ENCODE assay signal across 8 cellular contexts in genomic region chr12:49201595-49202295, GRCh38. TPM values are rescaled to one million over a fixed set of nuclear protein-coding genes. Genes with fewer than 3 reads are reported as not detected.
DNase-seq lines count a peak whose midpoint lies in the region; TF ChIP-seq lines count a peak whose summit lies in the region.

No MANE protein-coding gene starts in this region.

- H3K27ac Mint-ChIP-seq in HFFc6, result peak overlapping the region; percentile 94
- peak overlapping the region; percentile 73 for H3K27ac Mint-ChIP-seq in neural crest cell (ENCODE audit: unreplicated experiment)

- no peaks in the 10 kb centered on the region for H3K36me3 ChIP-seq in ACC112 (ENCODE audit: insufficient read depth, low read length)

- H3K4me3 ChIP-seq in ACC112 (ENCODE audit: low read depth, low read length) (peak overlapping the region; percentile 14), epithelial cell of esophagus (ENCODE audit: low read length) (no peak overlapping the region)

- peaks cover 34% of the 10 kb centered on the region for H3K4me1 ChIP-seq in ACC112 (ENCODE audit: control insufficient read depth, insufficient read depth, low read length, unreplicated experiment)

- H3K4me3 Mint-ChIP-seq in HFFc6, result peak overlapping the region; percentile 66
- peak overlapping the region; percentile 56 for H3K4me3 Mint-ChIP-seq in neural crest cell

- H3K9me3 Mint-ChIP-seq in HFFc6 (no peaks in the 10 kb centered on the region), neural crest cell (no peaks in the 10 kb centered on the region)

- H2AFZ ChIP-seq in ACC112 (ENCODE audit: low read length, unreplicated experiment), result peak overlapping the region; percentile 49

- no peaks in the 10 kb centered on the region for H3K27me3 ChIP-seq in ACC112 (ENCODE audit: insufficient read depth, low read length)

- H3K79me2 ChIP-seq in ACC112 (ENCODE audit: control insufficient read depth, insufficient read depth, low read length, unreplicated experiment), result no peaks in the 10 kb centered on the region

- peaks cover 2% of the 10 kb centered on the region for H3K27me3 Mint-ChIP-seq in HFFc6 (ENCODE audit: insufficient read depth)
- H3K27me3 Mint-ChIP-seq in neural crest cell (ENCODE audit: low read depth), result no peaks in the 10 kb centered on the region

- peak overlapping the region; percentile 97 for H3K27ac ChIP-seq in ACC112 (ENCODE audit: low read depth, low read length)

- DNase-seq in HFFc6, result peak; percentile 86
- peak; percentile 22 for DNase-seq in RKO (ENCODE audit: low spot score)
- peak; percentile 25 for DNase-seq in epithelial cell of esophagus (ENCODE audit: low read depth)
- no peak for DNase-seq in neural crest cell (ENCODE audit: low read depth, low spot score)
- DNase-seq in UCSD-AML1 (lab: John Stamatoyannopoulos, UW; ENCODE audit: unreplicated experiment), result no peak
- DNase-seq in activated CD8-positive, alpha-beta memory T cell treated with anti-CD3 and anti-CD28 coated beads, Interleukin-2, amount 50 U/mL, for 4 hours, result no peak
- DNase-seq in activated gamma-delta T cell treated with Interleukin-2 at 50 U/mL for 16 hours, result no peak

- H3K4me1 Mint-ChIP-seq in HFFc6 (ENCODE audit: low read depth) (peaks cover 37% of the 10 kb centered on the region), neural crest cell (peaks cover 50% of the 10 kb centered on the region)

- H3K36me3 Mint-ChIP-seq in HFFc6 (ENCODE audit: low read depth), result no peaks in the 10 kb centered on the region
- H3K36me3 Mint-ChIP-seq in neural crest cell (ENCODE audit: low read depth), result no peaks in the 10 kb centered on the region

- TF ChIP-seq CTCF in HFFc6 (IDR thresholded peaks at IDR 0.05) (no peak), epithelial cell of esophagus (IDR thresholded peaks at IDR 0.05; ENCODE audit: insufficient read depth, low read depth, low read length, missing control alignments) (no peak), neural crest cell (conservative IDR thresholded peaks at IDR 0.05) (no peak)

RNA-seq across cellular contexts. Expression of gene TUBA1A, which starts 12.9 kb away (rescaled TPM):
- total RNA-seq in HFFc6 (2021; fragmentation: NEBNext Ultra II Directional; extraction: Animal tissue kit (Norgen Biotek cat#: 25700)), result 100 to 1,000 TPM; 227 to 300 (median 257) TPM
- 1,729 and 1,742 TPM in 2 replicates for total RNA-seq in neural crest cell

Comparison
In these comparisons a context has a peak if more than half of its experiments do, and no peak if none do; other contexts are left out.
1. DNase-seq: peak in HFFc6 (single experiment), RKO (single experiment) and epithelial cell of esophagus (single experiment); none in neural crest cell (single experiment), UCSD-AML1 (single experiment), activated CD8-positive, alpha-beta memory T cell treated with anti-CD3 and anti-CD28 coated beads, Interleukin-2, amount 50 U/mL, for 4 hours (single experiment) and activated gamma-delta T cell treated with Interleukin-2 at 50 U/mL for 16 hours (single experiment).